ENCODE assay signal across 12 cellular contexts in genomic region chr7:13551503-13551902, GRCh38.
DNase-seq lines count a peak whose midpoint lies in the region; ATAC-seq and TF ChIP-seq lines count a peak whose summit lies in the region.
"Had no signal": no experiment of that assay in that cellular context is flagged by ENCODE, and none has a peak within 500 bp of the region (broad histone marks: within the 10 kb centered on the region; RNA-seq: fewer than 3 reads in every experiment).

No MANE protein-coding gene starts in this region.

- H3K79me2 ChIP-seq in mesendoderm (ENCODE audit: control insufficient read depth, insufficient read depth, low read length), result no peaks in the 10 kb centered on the region

- H3K4me3 ChIP-seq in fibroblast of mammary gland (ENCODE audit: control insufficient read depth, low read depth, low read length) (no peak overlapping the region), mesendoderm (ENCODE audit: low read length) (no peak overlapping the region)
- H3K4me3 ChIP-seq: coronary artery had no signal

- TF ChIP-seq CTCF in fibroblast of mammary gland (conservative IDR thresholded peaks at IDR 0.05; ENCODE audit: control insufficient read depth, insufficient read depth, low read depth, low read length) (no peak), RWPE1 (conservative IDR thresholded peaks at IDR 0.05; ENCODE audit: low read depth) (no peak)

- ATAC-seq in left colon, result no peak

- POLR2A ChIA-PET in RWPE1 (lab: Yijun Ruan, JAX; ENCODE audit: low non-redundant PET), result no interaction called here

- H4K8ac ChIP-seq in mesendoderm (ENCODE audit: low read depth, low read length), result no peak overlapping the region

- H3K56ac ChIP-seq in mesendoderm (ENCODE audit: low read length), result no peak overlapping the region

- CTCF ChIA-PET in RWPE1 (lab: Yijun Ruan, JAX), result no interaction called here

- no peak overlapping the region for H2BK5ac ChIP-seq in mesendoderm (ENCODE audit: low read length)

- H3K9ac ChIP-seq in mesendoderm (ENCODE audit: low read length), result no peak overlapping the region

- no peaks in the 10 kb centered on the region for H3K79me1 ChIP-seq in mesendoderm (ENCODE audit: low read length)

- intact Hi-C loops in left colon (cut with DNase I, micrococcal nuclease), result no loop called here

- no peak overlapping the region for H3K18ac ChIP-seq in mesendoderm (ENCODE audit: low read length)

- DNase-seq in DMS153 (lab: John Stamatoyannopoulos, UW) (peak; percentile 93), NCI-H146 treated with DMSO at 0.1 percent for 48 hours (lab: John Stamatoyannopoulos, UW; ENCODE audit: unreplicated experiment) (peak; percentile 97), NCI-H69 (lab: John Stamatoyannopoulos, UW) (peak; percentile 100), fibroblast of mammary gland (ENCODE audit: low read depth) (peak; percentile 28), left colon (no peak), mesendoderm (no peak), RWPE1 (ENCODE audit: low spot score) (no peak), GM19240 (ENCODE audit: insufficient read length, low spot score) (no peak)
- DNase-seq: activated CD4-positive, CD25-positive, alpha-beta regulatory T cell; activated T-cell treated with anti-CD3 and anti-CD28 coated beads for 4 hours; DND-41 had no signal

- WGBS in mesendoderm (ENCODE audit: extremely low coverage, insufficient coverage, low lambda C conversion rate), result no CpG with 5 or more reads among the region's 3 CpGs

- H4K5ac ChIP-seq in mesendoderm (ENCODE audit: low read length), result no peak overlapping the region

- H3K27me3 ChIP-seq in mesendoderm (ENCODE audit: insufficient read depth, low read length, poor library complexity), result no peaks in the 10 kb centered on the region

- no peaks in the 10 kb centered on the region for H3K4me1 ChIP-seq in mesendoderm (ENCODE audit: control insufficient read depth, low read depth, low read length)

- no peak overlapping the region for H3K23ac ChIP-seq in mesendoderm (ENCODE audit: low read length)

- no peak overlapping the region for H2BK15ac ChIP-seq in mesendoderm (replicated peaks; ENCODE audit: low read depth)

- H3K4me2 ChIP-seq in mesendoderm (ENCODE audit: low read length), result no peak overlapping the region

- H3K36me3 ChIP-seq in mesendoderm (ENCODE audit: control insufficient read depth, insufficient read depth, low read length), result no peaks in the 10 kb centered on the region

- H3K27ac ChIP-seq in mesendoderm (ENCODE audit: low read depth, low read length) (no peak overlapping the region), RWPE1 (no peak overlapping the region)
- H3K27ac ChIP-seq: coronary artery had no signal

- no peak overlapping the region for H2BK120ac ChIP-seq in mesendoderm (ENCODE audit: low read depth, low read length)

- H2AK5ac ChIP-seq in mesendoderm (ENCODE audit: low read length), result no peak overlapping the region

- no peak overlapping the region for H3K4ac ChIP-seq in mesendoderm (ENCODE audit: low read depth, low read length)

Comparison
In these comparisons a context has a peak if more than half of its experiments do, and no peak if none do; other contexts are left out.
1. DNase-seq: peak in DMS153 (single experiment), NCI-H146 treated with DMSO at 0.1 percent for 48 hours (single experiment), NCI-H69 (single experiment) and fibroblast of mammary gland (single experiment); none in left colon (0 of 2), mesendoderm (single experiment), RWPE1 (single experiment) and GM19240 (single experiment).